Comparison of ENCODE assay signal across 27 cellular contexts in genomic region chr9:107090218-107090617, GRCh38.
"Had no signal": no experiment of that assay in that cellular context is flagged by ENCODE, and none has a peak within 500 bp of the region (broad histone marks: within the 10 kb centered on the region; RNA-seq: fewer than 3 reads in every experiment).

No MANE protein-coding gene starts in this region.

- DNase-seq: activated CD4-positive, alpha-beta memory T cell treated with anti-CD3 and anti-CD28 coated beads for 36 hours; activated CD4-positive, alpha-beta T cell treated with anti-CD3 and anti-CD28 coated beads, Interleukin-2, amount 10 ng/mL, durations not matched to agents 7 days and 5 days; activated CD4-positive, CD25-positive, alpha-beta regulatory T cell; activated CD8-positive, alpha-beta memory T cell treated with anti-CD3 and anti-CD28 coated beads for 24 hours; activated effector memory CD4-positive, alpha-beta T cell treated with anti-CD3 and anti-CD28 coated beads, Interleukin-2, amount 50 U/mL, for 16 hours; activated naive CD4-positive, alpha-beta T cell treated with Interleukin-2 at 50 U/mL for 16 hours; activated naive CD8-positive, alpha-beta T cell treated with anti-CD3 and anti-CD28 coated beads, Interleukin-2, amount 50 U/mL, for 24 hours; activated T-cell treated with anti-CD3 and anti-CD28 coated beads, Interleukin-2, amount 50 U/mL, for 4 hours; amniotic stem cell; body of pancreas; cortex of kidney; Karpas-422; MM.1S; NCI-H187; NCI-H2107; NCI-H2227 treated with DMSO at 0.1 percent for 48 hours; NCI-H446 treated with DMSO at 0.1 percent for 48 hours; NCI-H526 treated with DMSO at 0.1 percent for 48 hours; RPMI8226; SJCRH30; SK-N-SH; T-helper 1 cell had no signal

- ATAC-seq: activated naive CD4-positive, alpha-beta T cell treated with anti-CD3 and anti-CD28 coated beads, Interleukin-2, amount 50 U/mL, for 72 hours; activated naive CD8-positive, alpha-beta T cell treated with anti-CD3 and anti-CD28 coated beads, Interleukin-2, amount 50 U/mL, for 24 hours; activated T-cell treated with anti-CD3 and anti-CD28 coated beads, Interleukin-2, amount 50 U/mL, for 4 hours; body of pancreas; K562; Right ventricle myocardium inferior had no signal

- H3K27ac ChIP-seq: ascending aorta, body of pancreas, SJCRH30, VCaP had no signal
